33 cellular contexts compared by ENCODE assay signal in the genomic region with DNA sequence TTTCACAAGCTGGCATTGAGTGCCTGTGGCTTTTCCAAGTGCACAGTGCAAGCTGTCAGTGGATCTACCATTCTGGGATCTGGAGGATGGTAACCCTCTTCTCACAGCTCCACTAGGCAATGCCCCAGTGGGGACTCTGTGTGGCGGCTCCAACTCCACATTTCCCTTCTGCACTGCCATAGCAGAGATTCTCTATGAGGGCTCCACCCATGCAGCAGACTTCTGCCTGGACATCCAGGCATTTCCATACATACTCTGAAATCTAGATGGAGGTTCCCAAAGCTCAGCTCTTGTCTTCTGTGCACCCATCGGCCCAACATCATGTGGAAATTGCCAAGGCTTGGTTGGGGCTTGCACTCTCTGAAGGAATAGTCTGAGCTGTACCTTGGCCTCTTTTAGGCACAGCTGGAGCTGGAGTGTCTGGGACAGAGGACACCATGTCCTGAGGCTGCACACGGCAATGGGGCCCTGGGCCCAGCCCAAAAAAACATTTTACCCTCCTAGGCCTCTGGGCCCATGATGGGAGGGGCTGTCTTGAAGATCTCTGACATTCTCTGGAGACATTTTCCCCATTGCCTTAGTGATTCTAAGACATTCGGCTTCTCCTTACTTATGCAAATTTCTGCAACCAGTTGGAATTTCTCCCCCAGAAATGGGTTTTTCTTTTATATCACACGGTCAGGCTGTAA.
"Had no signal": no experiment of that assay in that cellular context is flagged by ENCODE, and none has a peak within 500 bp of the region (broad histone marks: within the 10 kb centered on the region; RNA-seq: fewer than 3 reads in every experiment).

No MANE protein-coding gene starts in this region.

- ATAC-seq: activated CD8-positive, alpha-beta memory T cell treated with anti-CD3 and anti-CD28 coated beads, Interleukin-2, amount 10 ng/mL, durations not matched to agents 7 days and 5 days; activated naive CD8-positive, alpha-beta T cell treated with anti-CD3 and anti-CD28 coated beads, Interleukin-2, amount 50 U/mL, for 24 hours had no signal

- H3K36me3 ChIP-seq: brain microvascular endothelial cell, WERI-Rb-1 had no signal

- H3K27ac ChIP-seq: brain microvascular endothelial cell, WERI-Rb-1 had no signal

- DNase-seq: activated CD4-positive, alpha-beta memory T cell treated with anti-CD3 and anti-CD28 coated beads, Interleukin-2, amount 10 ng/mL, durations not matched to agents 7 days and 5 days; activated CD4-positive, alpha-beta T cell treated with anti-CD3 and anti-CD28 coated beads for 1 hour; activated CD4-positive, alpha-beta T cell treated with anti-CD3 and anti-CD28 coated beads for 48 hours; activated CD4-positive, CD25-positive, alpha-beta regulatory T cell; activated CD8-positive, alpha-beta memory T cell treated with anti-CD3 and anti-CD28 coated beads for 24 hours; activated CD8-positive, alpha-beta memory T cell treated with anti-CD3 and anti-CD28 coated beads, Interleukin-2, amount 10 ng/mL, durations not matched to agents 7 days and 5 days; activated CD8-positive, alpha-beta memory T cell treated with anti-CD3 and anti-CD28 coated beads, Interleukin-2, amount 50 U/mL, for 48 hours; activated effector memory CD4-positive, alpha-beta T cell treated with Interleukin-2 at 50 U/mL for 16 hours; activated naive CD4-positive, alpha-beta T cell treated with anti-CD3 and anti-CD28 coated beads, Interleukin-2, amount 10 ng/mL, durations not matched to agents 7 days and 5 days; activated naive CD8-positive, alpha-beta T cell treated with anti-CD3 and anti-CD28 coated beads, Interleukin-2, amount 50 U/mL, for 24 hours; activated T-cell treated with anti-CD3 and anti-CD28 coated beads, Interleukin-2, amount 50 U/mL, for 48 hours; anterior cingulate cortex; brain microvascular endothelial cell; central memory CD4-positive, alpha-beta T cell; MM.1S; MV-4-11; NCI-H1092 treated with DMSO at 0.1 percent for 48 hours; NCI-H1417; NCI-H146; NCI-H187; NCI-H2029 treated with DMSO at 0.1 percent for 48 hours; NCI-H2107; NCI-H2171; NCI-H510A; NCI-H526; NCI-H748 treated with DMSO at 0.1 percent for 48 hours; NK-92 treated with Interleukin-12 subunit alpha and Interleukin-12 subunit beta, amount 100 ng/mL, for 24 hours; Right ventricle myocardium superior; SW 1271; T-helper 1 cell; T-helper 2 cell; T-helper 9 cell; WERI-Rb-1 had no signal

- H3K27me3 ChIP-seq: brain microvascular endothelial cell had no signal
